21 cellular contexts compared by ENCODE assay signal in the genomic region with DNA sequence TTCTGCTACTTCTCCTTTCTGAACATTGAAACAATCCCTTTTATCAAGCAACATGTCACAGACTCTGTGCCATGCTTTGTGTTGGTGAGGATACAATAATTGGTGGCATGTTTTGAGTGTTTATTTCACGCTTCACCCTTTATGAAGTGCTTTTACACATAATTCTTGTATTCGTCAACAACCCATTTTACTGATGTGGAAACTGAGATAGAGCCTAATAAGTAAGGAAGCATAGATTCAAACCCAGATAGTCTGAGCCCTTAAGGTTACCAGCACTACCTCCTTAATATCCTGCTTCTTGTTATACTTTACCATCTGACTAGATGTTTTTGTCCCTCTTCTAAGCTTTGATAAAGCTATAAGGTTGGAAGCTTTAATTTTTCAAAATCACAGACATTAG. TPM values are rescaled to one million over a fixed set of nuclear protein-coding genes. Genes with fewer than 3 reads are reported as not detected.
DNase-seq lines count a peak whose midpoint lies in the region; ATAC-seq, FAIRE-seq and TF ChIP-seq lines count a peak whose summit lies in the region.
"Had no signal": no experiment of that assay in that cellular context is flagged by ENCODE, and none has a peak within 500 bp of the region (broad histone marks: within the 10 kb centered on the region; RNA-seq: fewer than 3 reads in every experiment).

No MANE protein-coding gene starts in this region.

- peaks cover 47% of the 10 kb centered on the region for H3K4me1 Mint-ChIP-seq in astrocyte (ENCODE audit: low read depth, unreplicated experiment)
- no peaks in the 10 kb centered on the region for H3K4me1 Mint-ChIP-seq in mesothelial cell of epicardium
- peaks cover 13% of the 10 kb centered on the region for H3K4me1 Mint-ChIP-seq in type B pancreatic cell (ENCODE audit: unreplicated experiment)
- no peaks in the 10 kb centered on the region for H3K4me1 Mint-ChIP-seq in nephron progenitor cell
- H3K4me1 Mint-ChIP-seq: CD4-positive, CD25-positive, alpha-beta regulatory T cell had no signal

- H3K27ac Mint-ChIP-seq in astrocyte (ENCODE audit: unreplicated experiment) = no peak overlapping the region
- H3K27ac Mint-ChIP-seq in mesothelial cell of epicardium = peak overlapping the region; percentile 35
- H3K27ac Mint-ChIP-seq in type B pancreatic cell = no peak overlapping the region
- no peak overlapping the region for H3K27ac Mint-ChIP-seq in nephron progenitor cell
- H3K27ac Mint-ChIP-seq: CD4-positive, CD25-positive, alpha-beta regulatory T cell had no signal

- peaks cover 21% of the 10 kb centered on the region for H3K36me3 Mint-ChIP-seq in astrocyte (ENCODE audit: low read depth, unreplicated experiment)
- peaks cover 30% of the 10 kb centered on the region for H3K36me3 Mint-ChIP-seq in mesothelial cell of epicardium
- peaks cover 10% of the 10 kb centered on the region for H3K36me3 Mint-ChIP-seq in type B pancreatic cell
- H3K36me3 Mint-ChIP-seq in nephron progenitor cell (ENCODE audit: low read depth) = peaks cover 31% of the 10 kb centered on the region
- H3K36me3 Mint-ChIP-seq: CD4-positive, CD25-positive, alpha-beta regulatory T cell had no signal

- no peak for ATAC-seq in A549

- TF ChIP-seq EP300 in A549 (IDR thresholded peaks at IDR 0.05) = no peak
- no peak for TF ChIP-seq EP300 in suprapubic skin (IDR thresholded peaks at IDR 0.05)

- H3K4me2 ChIP-seq in A549 = no peak overlapping the region
- H3K4me2 ChIP-seq in astrocyte (ENCODE audit: low read length) = peak overlapping the region; percentile 17

- peaks cover 35% of the 10 kb centered on the region for H4K20me1 ChIP-seq in astrocyte (ENCODE audit: insufficient read depth, low read length)

- no peaks in the 10 kb centered on the region for H3K36me3 ChIP-seq in astrocyte (ENCODE audit: insufficient read depth, low read length)
- H3K36me3 ChIP-seq in suprapubic skin = no peaks in the 10 kb centered on the region
- H3K36me3 ChIP-seq: BE2C, HAP-1 had no signal

- TF ChIP-seq CTCF in A549 (IDR thresholded peaks at IDR 0.05) (no peak), astrocyte (IDR thresholded peaks at IDR 0.05; ENCODE audit: insufficient read depth, low read depth, low read length) (no peak), mesothelial cell of epicardium (IDR thresholded peaks at IDR 0.05; ENCODE audit: unreplicated experiment) (no peak), suprapubic skin (IDR thresholded peaks at IDR 0.05) (no peak), type B pancreatic cell (conservative IDR thresholded peaks at IDR 0.05) (no peak), nephron progenitor cell (IDR thresholded peaks at IDR 0.05) (no peak)

- H3K9me3 ChIP-seq in A549 (no peaks in the 10 kb centered on the region), astrocyte (ENCODE audit: insufficient read depth, low read depth, low read length) (no peaks in the 10 kb centered on the region), suprapubic skin (no peaks in the 10 kb centered on the region)
- H3K9me3 ChIP-seq: BE2C, HAP-1 had no signal

- no peak overlapping the region for H3K4me3 Mint-ChIP-seq in astrocyte (ENCODE audit: unreplicated experiment)
- H3K4me3 Mint-ChIP-seq in mesothelial cell of epicardium = no peak overlapping the region
- no peak overlapping the region for H3K4me3 Mint-ChIP-seq in type B pancreatic cell
- no peak overlapping the region for H3K4me3 Mint-ChIP-seq in nephron progenitor cell
- H3K4me3 Mint-ChIP-seq: CD4-positive, CD25-positive, alpha-beta regulatory T cell had no signal

- H3K4me3 ChIP-seq in A549 (no peak overlapping the region), astrocyte (ENCODE audit: insufficient read depth, low read depth, low read length) (no peak overlapping the region), suprapubic skin (no peak overlapping the region)
- H3K4me3 ChIP-seq: HAP-1 had no signal

- no peak overlapping the region for H2AFZ ChIP-seq in astrocyte (ENCODE audit: low read depth, low read length)

- no peak for TF ChIP-seq RAD21 in A549 (conservative IDR thresholded peaks at IDR 0.05 in 1 of 2, IDR thresholded peaks at IDR 0.05 in 1 of 2)

- CTCF ChIA-PET in A549 (lab: Yijun Ruan, JAX) = interaction anchor here (1.5 kb wide), 1 partner anchor 279 kb away, joined by 3 read pairs; no protein-coding TSS in a partner anchor

- H3K27ac ChIP-seq in A549 (no peak overlapping the region), astrocyte (ENCODE audit: low read depth, low read length) (peak overlapping the region; percentile 39), suprapubic skin (peak overlapping the region; percentile 8)

- H3K79me2 ChIP-seq in astrocyte (ENCODE audit: insufficient read depth, low read length) = peaks cover 89% of the 10 kb centered on the region

- POLR2A ChIA-PET in A549 (lab: Yijun Ruan, JAX) = no interaction called here

- FAIRE-seq in A549 (lab: Jason Lieb, UNC) (no peak), astrocyte (lab: Jason Lieb, UNC) (no peak)
- FAIRE-seq: HTR-8/SVneo, RCC 7860 had no signal

- H3K27me3 Mint-ChIP-seq in astrocyte (ENCODE audit: low read depth, unreplicated experiment) (no peaks in the 10 kb centered on the region), mesothelial cell of epicardium (ENCODE audit: low read depth) (no peaks in the 10 kb centered on the region), type B pancreatic cell (no peaks in the 10 kb centered on the region), nephron progenitor cell (ENCODE audit: low read depth, poor library complexity) (no peaks in the 10 kb centered on the region)

- H3K27me3 ChIP-seq in astrocyte (ENCODE audit: insufficient read depth, low read length) (no peaks in the 10 kb centered on the region), suprapubic skin (no peaks in the 10 kb centered on the region)
- H3K27me3 ChIP-seq: BE2C had no signal

- WGBS in A549 (ENCODE audit: missing lambda C conversion rate) = 100% methylated on average over 2 of the region's 2 CpGs
- WGBS in suprapubic skin = 89% methylated on average over 2 of the region's 2 CpGs

- TF ChIP-seq POLR2A in A549 (IDR thresholded peaks at IDR 0.05; ENCODE audit: low read length) (no peak), suprapubic skin (IDR thresholded peaks at IDR 0.05) (no peak)

- peak overlapping the region; percentile 0 for H3K9ac ChIP-seq in astrocyte (ENCODE audit: low read length)

- no peaks in the 10 kb centered on the region; the same call in 2 of the 3 replicates for H3K4me1 ChIP-seq in A549
- H3K4me1 ChIP-seq in astrocyte (ENCODE audit: insufficient read depth, low read length) = peaks cover 21% of the 10 kb centered on the region
- H3K4me1 ChIP-seq in suprapubic skin = peaks cover 15% of the 10 kb centered on the region
- H3K4me1 ChIP-seq: BE2C, HAP-1 had no signal

- H3K9me3 Mint-ChIP-seq in astrocyte (ENCODE audit: unreplicated experiment) (no peaks in the 10 kb centered on the region), mesothelial cell of epicardium (peaks cover 29% of the 10 kb centered on the region), type B pancreatic cell (no peaks in the 10 kb centered on the region), nephron progenitor cell (peaks cover 27% of the 10 kb centered on the region)

- DNase-seq in A549 (ENCODE audit: low read depth in 1 of 2, low spot score in 1 of 2) = no peak
- DNase-seq in astrocyte (ENCODE audit: low read depth) = no peak
- no peak for DNase-seq in mesothelial cell of epicardium (ENCODE audit: low spot score in 2 of 2, unreplicated experiment in 2 of 2)
- DNase-seq in suprapubic skin (ENCODE audit: low spot score in 2 of 2) = no peak
- no peak for DNase-seq in D341Med (ENCODE audit: low spot score)
- DNase-seq in NCI-H2107 treated with DMSO at 0.1 percent for 48 hours (lab: John Stamatoyannopoulos, UW; ENCODE audit: unreplicated experiment) = no peak
- no peak for DNase-seq in type B pancreatic cell (ENCODE audit: extremely low spot score, unreplicated experiment)
- no peak for DNase-seq in nephron progenitor cell
- DNase-seq: 8988T; BE2C; CD4-positive, CD25-positive, alpha-beta regulatory T cell; COR-L47; GDM1; NCI-H1092 treated with DMSO at 0.1 percent for 48 hours; NCI-H510A; NCI-H774; Right ventricle myocardium superior had no signal

TF ChIP-seq in A549, 52 proteins besides CTCF, POLR2A, EP300 and RAD21:
- TF ChIP-seq HOXA7 (CRISPR knock-in tag; IDR thresholded peaks at IDR 0.05) = no peak
- peak; percentile 88; the same call in 1 of the 2 replicates for TF ChIP-seq KDM1A (IDR thresholded peaks at IDR 0.05; ENCODE audit: low read depth)
TF ChIP-seq in A549: peak in this region for 1.

RNA-seq across cellular contexts. Expression of gene TTC23L, which starts 49.3 kb away (rescaled TPM):
- 0.25 and 0.59 TPM in 2 replicates for polyA plus RNA-seq in A549 (2011; rRNA removed)
- 0.08 and 0.26 TPM in 2 replicates for polyA plus RNA-seq in A549 (2012; cell fraction: cytosol; rRNA removed)
- 0.06 and 0.12 TPM in 2 replicates for polyA plus RNA-seq in A549 (2012; cell fraction: nucleus; rRNA removed)
- 0.17 TPM in 3 replicates for polyA plus RNA-seq in A549 (2017; fragmentation: RNase III; extraction: RNeasy Plus Mini Kit Qiagen cat#74134 plus additional on column Dnase treatment)
- polyA minus RNA-seq in A549 (2011; rRNA and poly(A)+ RNA removed) = 0.50 and 0.63 TPM in 2 replicates
- 0.16 and 1.2 TPM in 2 replicates for total RNA-seq in astrocyte
- 2.4 to 2.7 TPM (median 2.6 TPM) in 3 replicates for total RNA-seq in mesothelial cell of epicardium
- total RNA-seq in suprapubic skin = 1 to 10 TPM in 2 of 4 donors, under 1 TPM in 2; 0.48 to 7.0 (median 0.78) TPM
- total RNA-seq in type B pancreatic cell (ENCODE audit: low replicate concordance) = 1.8 and 2.1 TPM in 2 replicates
- total RNA-seq: CD4-positive, CD25-positive, alpha-beta regulatory T cell; LHCN-M2; Right ventricle myocardium superior had no signal
- polyA plus RNA-seq: CD4-positive, CD25-positive, alpha-beta regulatory T cell had no signal

Comparison
In these comparisons a context has a peak if more than half of its experiments do, and no peak if none do; other contexts are left out.
1. H3K27ac ChIP-seq: peak in astrocyte (single experiment) and suprapubic skin (single experiment); none in A549 (0 of 2).